1 cellular context compared by ENCODE assay signal in genomic region chr16:75250809-75251279, GRCh38.
A peak's percentile ranks its signal among the peaks of the same experiment; 100 is the strongest.
TF ChIP-seq lines count a peak whose summit lies in the region.

No MANE protein-coding gene starts in this region.

TF ChIP-seq in K562, 482 proteins besides CTCF, POLR2A, EP300 and RAD21 (continued from another document):
- TF ChIP-seq ZHX1 (conservative IDR thresholded peaks at IDR 0.05; ENCODE audit: low read length), result no peak
- no peak for TF ChIP-seq TRIM25 (IDR thresholded peaks at IDR 0.05; ENCODE audit: borderline replicate concordance)
- TF ChIP-seq HNRNPK (IDR thresholded peaks at IDR 0.05; ENCODE audit: low read depth, low read length, poor library complexity, severe bottlenecking), result no peak
- peak; percentile 42; the same call in 1 of the 2 replicates for TF ChIP-seq L3MBTL2 (IDR thresholded peaks at IDR 0.05)
- 0 out of 2 replicates have a peak, but pooled peaks have one; percentile 57 for TF ChIP-seq KAT7 (CRISPR knock-in tag; IDR thresholded peaks at IDR 0.05; ENCODE audit: borderline replicate concordance)
- TF ChIP-seq HINFP (tag; conservative IDR thresholded peaks at IDR 0.05; ENCODE audit: low read depth), result no peak
TF ChIP-seq in K562: peak in this region for 16.
